8 cellular contexts compared by ENCODE assay signal in genomic region chr22:20437253-20438065, GRCh38. TPM values are rescaled to one million over a fixed set of nuclear protein-coding genes. Genes with fewer than 3 reads are reported as not detected.
DNase-seq lines count a peak whose midpoint lies in the region; ATAC-seq and TF ChIP-seq lines count a peak whose summit lies in the region.

Gene SCARF2 (minus strand): TSS chr22:20437825. CDS start chr22:20437754, 71 bp downstream.

- peak; percentile 21 for DNase-seq in NCI-H748 (lab: John Stamatoyannopoulos, UW; ENCODE audit: unreplicated experiment)
- DNase-seq in NCI-H748 treated with DMSO at 0.1 percent for 48 hours (lab: John Stamatoyannopoulos, UW): no peak
- DNase-seq in WTC11 (ENCODE audit: low spot score): peak; percentile 74
- peak; percentile 82 to 83 for DNase-seq in cardiac muscle cell (ENCODE audit: low read depth in 1 of 2, low spot score in 1 of 2)
- DNase-seq in trophoblast cell: no peak
- DNase-seq in NCI-H2081 treated with DMSO at 0.1 percent for 48 hours (lab: John Stamatoyannopoulos, UW): no peak

- peak within 1 kb of the TSS; percentile 68 for H3K27ac ChIP-seq in cardiac muscle cell
- peak within 1 kb of the TSS; percentile 7 for H3K27ac ChIP-seq in trophoblast cell (ENCODE audit: low read depth, low read length)

- H3K4me3 ChIP-seq in cardiac muscle cell (peak within 1 kb of the TSS; percentile 59), trophoblast cell (ENCODE audit: low read depth, low read length) (peak within 1 kb of the TSS; percentile 84)

- peak within 1 kb of the TSS; percentile 74 for H2AFZ ChIP-seq in trophoblast cell (ENCODE audit: insufficient read depth, low read length, poor library complexity)

- no peak within 1 kb of the TSS for H2BK12ac ChIP-seq in trophoblast cell (ENCODE audit: low read length)

- H2BK5ac ChIP-seq in trophoblast cell (ENCODE audit: low read depth, low read length, poor library complexity): peak within 1 kb of the TSS; percentile 13

- CTCF ChIA-PET in WTC11 (lab: Charles Lee): interaction anchor here (0.6 to 5.7 kb wide), 7 partner anchors 8 to 199 kb away, joined by 3 to 31 read pairs (median 11); no protein-coding TSS in a partner anchor

- no peaks in the 10 kb centered on the region for H3K9me3 ChIP-seq in cardiac muscle cell (ENCODE audit: low read depth)
- H3K9me3 ChIP-seq in trophoblast cell (ENCODE audit: insufficient read depth, low read depth, low read length): no peaks in the 10 kb centered on the region

- peaks cover 57% of the 10 kb centered on the region for H3K27me3 Mint-ChIP-seq in WTC11 (ENCODE audit: low read depth)

- H3K79me2 ChIP-seq in trophoblast cell (ENCODE audit: control insufficient read depth, insufficient read depth, low read length, poor library complexity): peaks cover 13% of the 10 kb centered on the region

- peak within 1 kb of the TSS; percentile 76 for H3K14ac ChIP-seq in trophoblast cell (ENCODE audit: low read length)

- H3K4me3 Mint-ChIP-seq in WTC11: peak within 1 kb of the TSS; percentile 92

- H3K4me1 ChIP-seq in cardiac muscle cell (ENCODE audit: low read depth) (peaks cover 6% of the 10 kb centered on the region), trophoblast cell (ENCODE audit: control insufficient read depth in 1 of 2, insufficient read depth in 2 of 2, low read length in 2 of 2) (peaks cover 9 to 20% of the 10 kb centered on the region in 2 experiments)

- H3K23ac ChIP-seq in trophoblast cell (ENCODE audit: low read length): no peak within 1 kb of the TSS

- TF ChIP-seq CTCF in WTC11 (IDR thresholded peaks at IDR 0.05): no peak
- TF ChIP-seq CTCF in cardiac muscle cell (IDR thresholded peaks at IDR 0.05; ENCODE audit: low read depth, low read length): no peak

- H3K27ac Mint-ChIP-seq in WTC11: no peak within 1 kb of the TSS

- H3K18ac ChIP-seq in trophoblast cell (ENCODE audit: low read length): peak within 1 kb of the TSS; percentile 47

- H2AK5ac ChIP-seq in trophoblast cell (ENCODE audit: low read length): peak within 1 kb of the TSS; percentile 32

- POLR2A ChIA-PET in WTC11 (lab: Charles Lee): interaction anchor here (0.6 kb wide), 1 partner anchor 55 kb away, joined by 6 read pairs; no protein-coding TSS in a partner anchor

- H3K4me2 ChIP-seq in trophoblast cell (ENCODE audit: low read length): peak within 1 kb of the TSS; percentile 77

- no peaks in the 10 kb centered on the region for H3K36me3 ChIP-seq in cardiac muscle cell
- H3K36me3 ChIP-seq in trophoblast cell (ENCODE audit: control insufficient read depth in 1 of 2, insufficient read depth in 2 of 2, low read length in 2 of 2): peaks cover 3 to 7% of the 10 kb centered on the region in 2 experiments

- H3K4ac ChIP-seq in trophoblast cell (ENCODE audit: low read depth, low read length): peak within 1 kb of the TSS; percentile 33

- peak within 1 kb of the TSS; percentile 49 for H2BK120ac ChIP-seq in trophoblast cell (ENCODE audit: insufficient read depth, low read length, poor library complexity)

- H3K27me3 ChIP-seq in cardiac muscle cell (peaks cover 17% of the 10 kb centered on the region), trophoblast cell (ENCODE audit: insufficient read depth, low read length) (peaks cover 8% of the 10 kb centered on the region)

- no peaks in the 10 kb centered on the region for H3K9me3 Mint-ChIP-seq in WTC11

- peak; percentile 74 for ATAC-seq in WTC11
- ATAC-seq in GM21576 (IDR thresholded peaks at IDR 0.05; ENCODE audit: unreplicated experiment): no peak
- ATAC-seq in HG02885 (IDR thresholded peaks at IDR 0.05; ENCODE audit: poor library complexity, unreplicated experiment): no peak

- peak within 1 kb of the TSS; percentile 82 for H3K9ac ChIP-seq in trophoblast cell (ENCODE audit: low read length)

- WGBS in trophoblast cell (ENCODE audit: extremely low coverage, insufficient coverage, insufficient read length): no CpG with 5 or more reads among the region's 87 CpGs

- peak within 1 kb of the TSS; percentile 72 for H4K8ac ChIP-seq in trophoblast cell (ENCODE audit: low read depth, low read length)

- H4K91ac ChIP-seq in trophoblast cell (ENCODE audit: low read depth, low read length): peak within 1 kb of the TSS; percentile 67

- H3K36me3 Mint-ChIP-seq in WTC11: no peaks in the 10 kb centered on the region

- H3K4me1 Mint-ChIP-seq in WTC11: peaks cover 23% of the 10 kb centered on the region

- peaks cover 22% of the 10 kb centered on the region for H3K79me1 ChIP-seq in trophoblast cell (ENCODE audit: low read length)

- H4K12ac ChIP-seq in trophoblast cell (ENCODE audit: low read depth, low read length): peak within 1 kb of the TSS; percentile 26

TF ChIP-seq in WTC11, 78 proteins besides CTCF, POLR2A, EP300 and RAD21 (continues in another document):
- TF ChIP-seq STAT6 (CRISPR knock-in tag; conservative IDR thresholded peaks at IDR 0.05; ENCODE audit: low read depth): no peak
- 0 out of 2 replicates have a peak, but pooled peaks have one; percentile 31 for TF ChIP-seq GABPB1 (CRISPR knock-in tag; IDR thresholded peaks at IDR 0.05)
- TF ChIP-seq AR (CRISPR knock-in tag; IDR thresholded peaks at IDR 0.05): no peak
- TF ChIP-seq KAT7 (CRISPR knock-in tag; IDR thresholded peaks at IDR 0.05; ENCODE audit: borderline replicate concordance): 0 out of 2 replicates have a peak, but pooled peaks have one; percentile 61
- no peak for TF ChIP-seq NFE2L1 (CRISPR knock-in tag; IDR thresholded peaks at IDR 0.05)
- TF ChIP-seq FOXP4 (CRISPR knock-in tag; IDR thresholded peaks at IDR 0.05): peak; percentile 42; the same call in 1 of the 2 replicates

RNA-seq across cellular contexts. Expression of gene SCARF2, which starts in this region (rescaled TPM):
- total RNA-seq in WTC11 (2021) (17.4 to 26.3 TPM (median 17.5 TPM) in 3 replicates), cardiac muscle cell (42.0 and 66.1 TPM in 2 replicates)
- polyA plus RNA-seq in cardiac muscle cell: 38.0 and 67.4 TPM in 2 replicates
- polyA plus RNA-seq in trophoblast cell (2013): 11.7 and 12.2 TPM in 2 replicates

Comparison
In these comparisons a context has a peak if more than half of its experiments do, and no peak if none do; other contexts are left out.
1. DNase-seq: peak in NCI-H748 (single experiment), WTC11 (single experiment) and cardiac muscle cell (2 of 2); none in NCI-H748 treated with DMSO at 0.1 percent for 48 hours (single experiment), trophoblast cell (0 of 2) and NCI-H2081 treated with DMSO at 0.1 percent for 48 hours (single experiment).